8 cellular contexts compared by ENCODE assay signal in genomic region chr4:142846105-142846728, GRCh38. TPM values are rescaled to one million over a fixed set of nuclear protein-coding genes. Genes with fewer than 3 reads are reported as not detected.
DNase-seq lines count a peak whose midpoint lies in the region; ATAC-seq, FAIRE-seq and TF ChIP-seq lines count a peak whose summit lies in the region.

TSS of gene INPP4B (minus strand) at chr4:142846301.

- H3K4me3 ChIP-seq in right atrium auricular region: peak within 1 kb of the TSS; percentile 52 to 63

- DNase-seq in COR-L47 (lab: John Stamatoyannopoulos, UW) (peak; percentile 59), T-helper 1 cell (peak; percentile 11 to 66 (median 26)), anterior cingulate cortex (lab: John Stamatoyannopoulos, UW) (peak in 40 of 58 donors; percentile 7 to 81 (median 32)), right atrium auricular region (ENCODE audit: low spot score) (no peak), posterior vena cava (ENCODE audit: low spot score) (peak; percentile 81), GM12892 (ENCODE audit: insufficient read length) (no peak), D721Med (ENCODE audit: insufficient read length, low spot score) (no peak)

- H3K4me1 ChIP-seq in right atrium auricular region: peaks cover 0 to 23% of the 10 kb centered on the region in 2 donors

- peak; percentile 40 for ATAC-seq in HG02938 (IDR thresholded peaks at IDR 0.05; ENCODE audit: unreplicated experiment)

- H3K36me3 ChIP-seq in right atrium auricular region: no peaks in the 10 kb centered on the region

- no peaks in the 10 kb centered on the region for H3K9me3 ChIP-seq in right atrium auricular region

- H3K27me3 ChIP-seq in right atrium auricular region: no peaks in the 10 kb centered on the region

- FAIRE-seq in GM12892 (lab: Jason Lieb, UNC) (no peak), D721Med (lab: Jason Lieb, UNC) (no peak)

- intact Hi-C loops in posterior vena cava (cut with DNase I): loop anchor here in 1 of 2 donors (10.0 kb wide), 1 partner anchor 721 kb away; no protein-coding TSS in a partner anchor

- H3K27ac ChIP-seq in right atrium auricular region: peak within 1 kb of the TSS; percentile 84

- no peak for TF ChIP-seq POLR2A in GM12892 (IDR thresholded peaks at IDR 0.05; ENCODE audit: low read depth, low read length)

- TF ChIP-seq CTCF in right atrium auricular region (IDR thresholded peaks at IDR 0.05) (no peak), D721Med (IDR thresholded peaks at IDR 0.05; ENCODE audit: insufficient read depth, missing control alignments) (no peak)

RNA-seq across cellular contexts. Expression of gene INPP4B, which starts in this region (rescaled TPM):
- total RNA-seq in right atrium auricular region (10 to 100 TPM; 14.8 to 15.3 TPM), posterior vena cava (10 to 100 TPM; 24.9 to 25.7 TPM)
- polyA plus RNA-seq in GM12892 (2012; ENCODE audit: missing spikeins): 1.3 TPM

Comparison
In these comparisons a context has a peak if more than half of its experiments do, and no peak if none do; other contexts are left out.
1. DNase-seq: peak in COR-L47 (single experiment), T-helper 1 cell (5 of 5), anterior cingulate cortex (40 of 58) and posterior vena cava (single experiment); none in right atrium auricular region (single experiment), GM12892 (single experiment) and D721Med (single experiment).